ENCODE assay signal across 8 cellular contexts in the genomic region with DNA sequence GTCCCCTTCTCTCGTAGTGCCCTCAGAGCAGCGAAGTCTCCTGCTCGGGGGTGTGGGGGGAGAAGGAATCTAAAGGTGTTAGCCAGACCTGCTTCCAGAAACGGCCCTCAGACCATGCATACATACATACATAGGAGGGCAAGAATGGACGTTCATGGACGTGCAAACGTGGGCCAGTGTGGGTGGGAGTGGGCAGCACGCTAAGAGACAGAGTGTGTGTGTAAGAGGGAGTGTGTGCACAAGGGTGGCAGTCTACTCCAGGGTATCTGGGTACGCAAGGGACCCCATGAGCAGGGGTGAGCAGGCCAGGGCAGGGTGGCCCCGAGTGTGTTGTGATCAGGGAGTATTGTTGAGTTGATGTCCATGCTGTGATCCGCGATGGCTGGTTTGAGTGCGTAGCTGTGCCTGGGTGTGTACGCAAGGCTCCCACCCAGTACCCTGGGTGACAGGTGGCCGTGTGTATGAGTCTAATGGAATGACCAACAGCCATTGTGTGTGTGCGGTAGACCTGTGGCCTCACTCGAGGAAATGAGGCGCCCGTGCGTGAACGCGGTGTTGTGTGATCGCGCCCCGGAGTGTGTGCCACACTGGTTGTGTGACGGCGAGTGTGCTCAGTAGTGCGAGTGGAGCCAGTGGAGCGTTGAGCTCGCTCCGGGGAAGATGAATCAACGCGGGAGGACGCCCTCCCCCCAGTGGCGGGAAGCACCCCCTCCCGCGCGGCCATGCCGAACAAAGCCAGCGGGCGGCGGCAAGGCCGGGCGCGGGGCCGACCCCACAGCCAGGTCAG. TPM values are rescaled to one million over a fixed set of nuclear protein-coding genes. Genes with fewer than 3 reads are reported as not detected.
A peak's percentile ranks its signal among the peaks of the same experiment; 100 is the strongest.
DNase-seq lines count a peak whose midpoint lies in the region; ATAC-seq and TF ChIP-seq lines count a peak whose summit lies in the region.

No MANE protein-coding gene starts in this region.

- H3K36me3 ChIP-seq in mammary epithelial cell (ENCODE audit: insufficient read depth, low read length), result no peaks in the 10 kb centered on the region
- H3K36me3 ChIP-seq in naive thymus-derived CD4-positive, alpha-beta T cell (ENCODE audit: control insufficient read depth in 2 of 3, insufficient read depth in 3 of 3, low read length in 3 of 3), result no peaks in the 10 kb centered on the region

- POLR2A ChIA-PET in naive thymus-derived CD4-positive, alpha-beta T cell (lab: Charles Lee), result no interaction called here

- H3K9ac ChIP-seq in mammary epithelial cell (ENCODE audit: insufficient read depth, low read length), result no peak overlapping the region

- no peaks in the 10 kb centered on the region for H3K9me3 ChIP-seq in mammary epithelial cell (replicated peaks; ENCODE audit: insufficient read depth, low read length)
- H3K9me3 ChIP-seq in naive thymus-derived CD4-positive, alpha-beta T cell (ENCODE audit: control insufficient read depth in 2 of 3, low read length in 3 of 3), result no peaks in the 10 kb centered on the region

- H3K27ac ChIP-seq in mammary epithelial cell (ENCODE audit: insufficient read depth, low read depth, low read length), result no peak overlapping the region
- H3K27ac ChIP-seq in naive thymus-derived CD4-positive, alpha-beta T cell (ENCODE audit: low read depth, low read length), result no peak overlapping the region

- H3K79me2 ChIP-seq in mammary epithelial cell (ENCODE audit: insufficient read depth, low read length), result no peaks in the 10 kb centered on the region

- H4K20me1 ChIP-seq in mammary epithelial cell (ENCODE audit: insufficient read depth, low read length), result no peaks in the 10 kb centered on the region

- H3K4me1 Mint-ChIP-seq in naive thymus-derived CD4-positive, alpha-beta T cell, result peaks cover 4 to 17% (median 12%) of the 10 kb centered on the region in 7 donors

- intact Hi-C loops in mammary epithelial cell (cut with micrococcal nuclease), result no loop called here
- intact Hi-C loops in naive thymus-derived CD4-positive, alpha-beta T cell (cut with micrococcal nuclease), result loop anchor here (1.0 to 2.0 kb wide), 2 partner anchors 12 to 66 kb away; no protein-coding TSS in a partner anchor

- peak; percentile 66 for DNase-seq in Caki2 (ENCODE audit: low read depth)
- peak; percentile 24 for DNase-seq in NCI-H526 treated with DMSO at 0.1 percent for 48 hours (lab: John Stamatoyannopoulos, UW)
- DNase-seq in mammary epithelial cell, result no peak
- DNase-seq in naive thymus-derived CD4-positive, alpha-beta T cell, result no peak
- DNase-seq in foreskin melanocyte, result no peak
- DNase-seq in DMS114 treated with DMSO at 0.1 percent for 48 hours (lab: John Stamatoyannopoulos, UW; ENCODE audit: unreplicated experiment), result no peak
- DNase-seq in NCI-H510A (lab: John Stamatoyannopoulos, UW), result no peak

- no TSS peak for BruUV-seq in mammary epithelial cell (replicated peaks; lab: Mats Ljungman, UMichigan)

- dilution Hi-C loops in mammary epithelial cell (cut with HindIII; ENCODE audit: low sequenced_read_pairs), result no loop called here

- peaks cover 9% of the 10 kb centered on the region for H3K4me1 ChIP-seq in mammary epithelial cell (ENCODE audit: insufficient read depth, low read length)
- H3K4me1 ChIP-seq in naive thymus-derived CD4-positive, alpha-beta T cell (ENCODE audit: control insufficient read depth in 2 of 2, insufficient read depth in 2 of 2, low read length in 2 of 2), result peaks cover 3 to 4% of the 10 kb centered on the region in 2 donors

- peak overlapping the region; percentile 96 for H2AFZ ChIP-seq in mammary epithelial cell (ENCODE audit: low read depth, low read length)

- peak; percentile 13 for ATAC-seq in GM21515 (IDR thresholded peaks at IDR 0.05; ENCODE audit: unreplicated experiment)
- ATAC-seq in naive thymus-derived CD4-positive, alpha-beta T cell, result peak; percentile 21

- peak overlapping the region; percentile 82 to 95 (median 90) for H3K4me3 Mint-ChIP-seq in naive thymus-derived CD4-positive, alpha-beta T cell

- peak overlapping the region; percentile 98 for H3K4me2 ChIP-seq in mammary epithelial cell (ENCODE audit: insufficient read depth, low read depth, low read length)

- H3K9me3 Mint-ChIP-seq in naive thymus-derived CD4-positive, alpha-beta T cell, result peaks cover 0 to 7% (median 0%) of the 10 kb centered on the region in 11 donors

- H3K36me3 Mint-ChIP-seq in naive thymus-derived CD4-positive, alpha-beta T cell, result peaks cover 0 to 6% (median 0%) of the 10 kb centered on the region in 5 donors

- peaks cover 20 to 40% (median 28%) of the 10 kb centered on the region in 5 donors for H3K27me3 Mint-ChIP-seq in naive thymus-derived CD4-positive, alpha-beta T cell

- H3K4me3 ChIP-seq in mammary epithelial cell (replicated peaks in 1 of 3; ENCODE audit: insufficient read depth in 1 of 3, low read depth in 2 of 3, low read length in 3 of 3), result peak overlapping the region; percentile 43 to 65 (median 59)
- H3K4me3 ChIP-seq in naive thymus-derived CD4-positive, alpha-beta T cell (ENCODE audit: low read length), result no peak overlapping the region

- in situ Hi-C loops in Caki2 (cut with HindIII; ENCODE audit: low pct_unique_long_range_greater_than_20kb, low sequenced_read_pairs), result no loop called here
- in situ Hi-C loops in mammary epithelial cell (cut with MboI; ENCODE audit: low sequenced_read_pairs in 2 of 2), result no loop called here

- no peak for TF ChIP-seq CTCF in mammary epithelial cell (conservative IDR thresholded peaks at IDR 0.05 in 1 of 2, IDR thresholded peaks at IDR 0.05 in 1 of 2; ENCODE audit: extremely low read depth in 1 of 2, insufficient read depth in 1 of 2, low read depth in 1 of 2, low read length in 2 of 2)

- CTCF ChIA-PET in mammary epithelial cell (lab: Charles Lee; ENCODE audit: low non-redundant PET), result no interaction called here
- CTCF ChIA-PET in naive thymus-derived CD4-positive, alpha-beta T cell (lab: Charles Lee), result no interaction called here

- H3K27ac Mint-ChIP-seq in naive thymus-derived CD4-positive, alpha-beta T cell, result peak overlapping the region in 2 of 9 donors; percentile 8 to 77

- 45% methylated on average over 25 of the region's 46 CpGs for WGBS in mammary epithelial cell (ENCODE audit: low coverage, missing lambda C conversion rate)

- H3K27me3 ChIP-seq in mammary epithelial cell (ENCODE audit: insufficient read depth, low read length), result no peaks in the 10 kb centered on the region
- H3K27me3 ChIP-seq in naive thymus-derived CD4-positive, alpha-beta T cell (ENCODE audit: control insufficient read depth in 2 of 2, insufficient read depth in 2 of 2, low read length in 2 of 2), result peaks cover 3 to 5% of the 10 kb centered on the region in 2 donors

RNA-seq across cellular contexts. Expression of gene GPRIN1, which starts 0.8 kb away (rescaled TPM):
- 30.1 and 36.8 TPM in 2 replicates for total RNA-seq in Caki2 (2014; rRNA removed; shearing (Covaris generic); ENCODE audit: low replicate concordance)
- 1 to 10 TPM; 4.7 to 8.7 TPM for total RNA-seq in mammary epithelial cell
- polyA plus RNA-seq in mammary epithelial cell, result 3.7 TPM
- polyA minus RNA-seq in mammary epithelial cell, result 7.2 TPM
- total RNA-seq in naive thymus-derived CD4-positive, alpha-beta T cell, result 1 to 10 TPM in 1 of 5 experiments, under 1 TPM in 3, not detected in 1; 0.08 to 2.3 (median 0.32) TPM
- polyA plus RNA-seq in naive thymus-derived CD4-positive, alpha-beta T cell, result not detected

RNA-seq across cellular contexts. Expression of gene SNCB, which starts 21.2 kb away (rescaled TPM):
- not detected in 2 replicates for total RNA-seq in Caki2 (2014; rRNA removed; shearing (Covaris generic); ENCODE audit: low replicate concordance)
- 1 to 10 TPM in 1 of 2 donors, not detected in 1; 1.2 TPM for total RNA-seq in mammary epithelial cell
- polyA plus RNA-seq in mammary epithelial cell, result 0.42 TPM
- not detected for polyA minus RNA-seq in mammary epithelial cell
- not detected for total RNA-seq in naive thymus-derived CD4-positive, alpha-beta T cell
- not detected for polyA plus RNA-seq in naive thymus-derived CD4-positive, alpha-beta T cell

RNA-seq across cellular contexts. Expression of gene EIF4E1B, which starts 21.3 kb away (rescaled TPM):
- total RNA-seq in Caki2 (2014; rRNA removed; shearing (Covaris generic); ENCODE audit: low replicate concordance), result not detected in 2 replicates
- total RNA-seq in mammary epithelial cell, result not detected
- not detected for polyA plus RNA-seq in mammary epithelial cell
- not detected for polyA minus RNA-seq in mammary epithelial cell
- not detected for total RNA-seq in naive thymus-derived CD4-positive, alpha-beta T cell
- polyA plus RNA-seq in naive thymus-derived CD4-positive, alpha-beta T cell, result not detected

RNA-seq across cellular contexts. Expression of gene TSPAN17, which starts 38.2 kb away (rescaled TPM):
- total RNA-seq in Caki2 (2014; rRNA removed; shearing (Covaris generic); ENCODE audit: low replicate concordance), result 93.4 and 126 TPM in 2 replicates
- total RNA-seq in mammary epithelial cell, result 10 to 100 TPM; 47.4 to 48.8 TPM
- polyA plus RNA-seq in mammary epithelial cell, result 39.2 TPM
- 36.0 TPM for polyA minus RNA-seq in mammary epithelial cell
- 10 to 100 TPM; 16.6 to 47.6 (median 21.1) TPM for total RNA-seq in naive thymus-derived CD4-positive, alpha-beta T cell
- polyA plus RNA-seq in naive thymus-derived CD4-positive, alpha-beta T cell, result 10 to 100 TPM; 16.5 to 19.3 TPM

RNA-seq across cellular contexts. Expression of gene CDHR2, which starts 60.0 kb away (rescaled TPM):
- total RNA-seq in Caki2 (2014; rRNA removed; shearing (Covaris generic); ENCODE audit: low replicate concordance), result 0.23 and 1.2 TPM in 2 replicates
- total RNA-seq in mammary epithelial cell, result under 1 TPM; under 0.01 to 0.21 TPM
- 0.01 TPM for polyA plus RNA-seq in mammary epithelial cell
- not detected for polyA minus RNA-seq in mammary epithelial cell
- 1 to 10 TPM; 1.0 to 3.3 (median 2.5) TPM for total RNA-seq in naive thymus-derived CD4-positive, alpha-beta T cell
- polyA plus RNA-seq in naive thymus-derived CD4-positive, alpha-beta T cell, result not detected

Comparison
In these comparisons a context has a peak if more than half of its experiments do, and no peak if none do; other contexts are left out.
1. DNase-seq: peak in Caki2 (single experiment) and NCI-H526 treated with DMSO at 0.1 percent for 48 hours (single experiment); none in mammary epithelial cell (single experiment), naive thymus-derived CD4-positive, alpha-beta T cell (0 of 9), foreskin melanocyte (single experiment), DMS114 treated with DMSO at 0.1 percent for 48 hours (single experiment) and NCI-H510A (single experiment).